Comparison of ENCODE assay signal across 10 cellular contexts in genomic region chr2:213285404-213285803, GRCh38. TPM values are rescaled to one million over a fixed set of nuclear protein-coding genes. Genes with fewer than 3 reads are reported as not detected.
A peak's percentile ranks its signal among the peaks of the same experiment; 100 is the strongest.
DNase-seq lines count a peak whose midpoint lies in the region; ATAC-seq, FAIRE-seq and TF ChIP-seq lines count a peak whose summit lies in the region.
"Had no signal": no experiment of that assay in that cellular context is flagged by ENCODE, and none has a peak within 500 bp of the region (broad histone marks: within the 10 kb centered on the region; RNA-seq: fewer than 3 reads in every experiment).

No MANE protein-coding gene starts in this region.

- H3K9me3 ChIP-seq in kidney (ENCODE audit: control insufficient read depth in 1 of 2, low read length in 2 of 2) (no peaks in the 10 kb centered on the region), upper lobe of right lung (no peaks in the 10 kb centered on the region), left lung (no peaks in the 10 kb centered on the region)

- no peak for DNase-seq in activated naive CD4-positive, alpha-beta T cell (lab: John Stamatoyannopoulos, UW)
- DNase-seq in activated naive CD8-positive, alpha-beta T cell treated with anti-CD3 and anti-CD28 coated beads, Interleukin-2, amount 10 ng/mL, durations not matched to agents 7 days and 5 days = no peak
- DNase-seq in kidney = no peak
- no peak for DNase-seq in upper lobe of right lung
- DNase-seq in left lung = no peak
- no peak for DNase-seq in GF-D8 (lab: John Stamatoyannopoulos, UW)
- no peak for DNase-seq in left cardiac atrium
- DNase-seq: erythroblast, retina had no signal

- FAIRE-seq in kidney (lab: Jason Lieb, UNC) = no peak

- no peak overlapping the region for H3K9ac ChIP-seq in kidney (ENCODE audit: low read length in 2 of 2)

- peak overlapping the region; percentile 59 for H3K4me3 Mint-ChIP-seq in activated naive CD4-positive, alpha-beta T cell treated with anti-CD3 and anti-CD28 coated beads, Interleukin-2, amount 50 U/mL, for 24 hours
- H3K4me3 Mint-ChIP-seq in activated naive CD8-positive, alpha-beta T cell treated with anti-CD3 and anti-CD28 coated beads, Interleukin-2, amount 10 ng/mL, durations not matched to agents 7 days and 5 days = peak overlapping the region; percentile 92

- no peaks in the 10 kb centered on the region for H3K9me3 Mint-ChIP-seq in activated naive CD4-positive, alpha-beta T cell treated with anti-CD3 and anti-CD28 coated beads, Interleukin-2, amount 50 U/mL, for 24 hours
- no peaks in the 10 kb centered on the region for H3K9me3 Mint-ChIP-seq in activated naive CD8-positive, alpha-beta T cell treated with anti-CD3 and anti-CD28 coated beads, Interleukin-2, amount 10 ng/mL, durations not matched to agents 7 days and 5 days

- H3K27ac ChIP-seq in kidney (ENCODE audit: low read depth in 2 of 2, low read length in 2 of 2) (no peak overlapping the region), upper lobe of right lung (no peak overlapping the region), left lung (no peak overlapping the region)

- peaks cover 39% of the 10 kb centered on the region for H3K4me1 Mint-ChIP-seq in activated naive CD4-positive, alpha-beta T cell treated with anti-CD3 and anti-CD28 coated beads, Interleukin-2, amount 50 U/mL, for 24 hours
- peaks cover 13% of the 10 kb centered on the region for H3K4me1 Mint-ChIP-seq in activated naive CD8-positive, alpha-beta T cell treated with anti-CD3 and anti-CD28 coated beads, Interleukin-2, amount 10 ng/mL, durations not matched to agents 7 days and 5 days

- H3K36me3 Mint-ChIP-seq in activated naive CD4-positive, alpha-beta T cell treated with anti-CD3 and anti-CD28 coated beads, Interleukin-2, amount 50 U/mL, for 24 hours = no peaks in the 10 kb centered on the region
- H3K36me3 Mint-ChIP-seq in activated naive CD8-positive, alpha-beta T cell treated with anti-CD3 and anti-CD28 coated beads, Interleukin-2, amount 10 ng/mL, durations not matched to agents 7 days and 5 days = peaks cover 2% of the 10 kb centered on the region

- H3K27me3 ChIP-seq in upper lobe of right lung (no peaks in the 10 kb centered on the region), left lung (no peaks in the 10 kb centered on the region)

- no peaks in the 10 kb centered on the region for H3K27me3 Mint-ChIP-seq in activated naive CD4-positive, alpha-beta T cell treated with anti-CD3 and anti-CD28 coated beads, Interleukin-2, amount 50 U/mL, for 24 hours
- H3K27me3 Mint-ChIP-seq in activated naive CD8-positive, alpha-beta T cell treated with anti-CD3 and anti-CD28 coated beads, Interleukin-2, amount 10 ng/mL, durations not matched to agents 7 days and 5 days = no peaks in the 10 kb centered on the region

- H3K36me3 ChIP-seq in kidney (ENCODE audit: control insufficient read depth in 1 of 2, insufficient read depth in 2 of 2, low read length in 2 of 2) (no peaks in the 10 kb centered on the region), upper lobe of right lung (no peaks in the 10 kb centered on the region), left lung (no peaks in the 10 kb centered on the region)

- intact Hi-C loops in kidney (cut with DNase I) = no loop called here
- intact Hi-C loops in upper lobe of right lung (cut with DNase I) = no loop called here
- intact Hi-C loops in left lung (cut with DNase I) = no loop called here
- intact Hi-C loops in left cardiac atrium (cut with DNase I) = no loop called here

- H3K4me3 ChIP-seq in kidney (ENCODE audit: low read length in 2 of 2) (peak overlapping the region; percentile 87 to 94), upper lobe of right lung (peak overlapping the region; percentile 79), left lung (no peak overlapping the region)

- no peak for TF ChIP-seq CTCF in kidney (IDR thresholded peaks at IDR 0.05; ENCODE audit: borderline replicate concordance, extremely low read depth, insufficient read depth)
- TF ChIP-seq CTCF in upper lobe of right lung (IDR thresholded peaks at IDR 0.05) = no peak
- TF ChIP-seq CTCF in left lung (IDR thresholded peaks at IDR 0.05) = no peak

- POLR2A ChIA-PET in activated naive CD8-positive, alpha-beta T cell treated with anti-CD3 and anti-CD28 coated beads, Interleukin-2, amount 10 ng/mL, durations not matched to agents 7 days and 5 days (lab: Charles Lee) = no interaction called here

- H3K4me1 ChIP-seq in kidney (ENCODE audit: control insufficient read depth in 1 of 2, insufficient read depth in 1 of 2, low read depth in 1 of 2, low read length in 2 of 2) = peaks cover 8 to 9% of the 10 kb centered on the region in 2 donors
- H3K4me1 ChIP-seq in upper lobe of right lung = peaks cover 9% of the 10 kb centered on the region
- peaks cover 0 to 5% of the 10 kb centered on the region in 2 donors for H3K4me1 ChIP-seq in left lung

- ATAC-seq in activated naive CD8-positive, alpha-beta T cell treated with anti-CD3 and anti-CD28 coated beads, Interleukin-2, amount 10 ng/mL, durations not matched to agents 7 days and 5 days (ENCODE audit: low read depth) = no peak
- ATAC-seq in upper lobe of right lung (no peak), left lung (no peak), left cardiac atrium (no peak)

- peak overlapping the region; percentile 27 for H3K27ac Mint-ChIP-seq in activated naive CD4-positive, alpha-beta T cell treated with anti-CD3 and anti-CD28 coated beads, Interleukin-2, amount 50 U/mL, for 24 hours
- H3K27ac Mint-ChIP-seq in activated naive CD8-positive, alpha-beta T cell treated with anti-CD3 and anti-CD28 coated beads, Interleukin-2, amount 10 ng/mL, durations not matched to agents 7 days and 5 days = no peak overlapping the region

RNA-seq across cellular contexts. Expression of gene SPAG16, which starts 1.1 kb away (rescaled TPM):
- total RNA-seq in activated naive CD8-positive, alpha-beta T cell treated with anti-CD3 and anti-CD28 coated beads, Interleukin-2, amount 10 ng/mL, durations not matched to agents 7 days and 5 days = 10 to 100 TPM; 10.9 to 12.6 TPM
- total RNA-seq in kidney (35.9 TPM), upper lobe of right lung (11.6 TPM), left lung (10 to 100 TPM; 11.1 to 15.0 TPM), left cardiac atrium (10 to 100 TPM; 16.8 to 18.6 TPM)
- polyA plus RNA-seq in kidney (ENCODE audit: insufficient read depth, low read depth, low replicate concordance) = 38.5 TPM

Comparison
In these comparisons a context has a peak if more than half of its experiments do, and no peak if none do; other contexts are left out.
1. H3K4me3 ChIP-seq: peak in kidney (2 of 2) and upper lobe of right lung (single experiment); none in left lung (0 of 2).